Comparison of ENCODE assay signal across 11 cellular contexts in genomic region chr4:18057821-18058533, GRCh38. TPM values are rescaled to one million over a fixed set of nuclear protein-coding genes. Genes with fewer than 3 reads are reported as not detected.
DNase-seq lines count a peak whose midpoint lies in the region; ATAC-seq, FAIRE-seq and TF ChIP-seq lines count a peak whose summit lies in the region.
"Had no signal": no experiment of that assay in that cellular context is flagged by ENCODE, and none has a peak within 500 bp of the region (broad histone marks: within the 10 kb centered on the region; RNA-seq: fewer than 3 reads in every experiment).

No MANE protein-coding gene starts in this region.

- FAIRE-seq in A204.1 (lab: Jason Lieb, UNC): peak; percentile 14

- ATAC-seq in GM18870 (IDR thresholded peaks at IDR 0.05; ENCODE audit: unreplicated experiment) (peak; percentile 89), HG02588 (IDR thresholded peaks at IDR 0.05; ENCODE audit: unreplicated experiment) (peak; percentile 67), HG03565 (IDR thresholded peaks at IDR 0.05; ENCODE audit: unreplicated experiment) (peak; percentile 70)
- ATAC-seq: left lung had no signal

- no peak for TF ChIP-seq CTCF in right atrium auricular region (IDR thresholded peaks at IDR 0.05)

- H3K9me3 ChIP-seq in right atrium auricular region: peaks cover 0 to 3% of the 10 kb centered on the region in 2 donors

- H3K27ac ChIP-seq in right atrium auricular region: no peak overlapping the region
- H3K27ac ChIP-seq: left lung had no signal

- H3K36me3 ChIP-seq in right atrium auricular region: no peaks in the 10 kb centered on the region
- H3K36me3 ChIP-seq: left lung had no signal

- no peak for DNase-seq in DMS114 treated with DMSO at 0.1 percent for 48 hours (lab: John Stamatoyannopoulos, UW; ENCODE audit: unreplicated experiment)
- no peak for DNase-seq in G401 (ENCODE audit: low spot score)
- DNase-seq in NCI-H1092 treated with DMSO at 0.1 percent for 48 hours (lab: John Stamatoyannopoulos, UW): no peak
- no peak for DNase-seq in right atrium auricular region (ENCODE audit: low spot score)
- DNase-seq: C1 segment of cervical spinal cord, left lung, NCI-H187 had no signal

- peak overlapping the region in 1 of 2 donors; percentile 34 for H3K4me3 ChIP-seq in right atrium auricular region

- in situ Hi-C loops in G401 (cut with HindIII; ENCODE audit: low sequenced_read_pairs): no loop called here

- H3K4me1 ChIP-seq in right atrium auricular region: no peaks in the 10 kb centered on the region

- no peaks in the 10 kb centered on the region for H3K27me3 ChIP-seq in right atrium auricular region
- H3K27me3 ChIP-seq: left lung had no signal

RNA-seq across cellular contexts. Expression of gene LCORL, which starts 36.4 kb away (rescaled TPM):
- 13.7 and 14.5 TPM in 2 replicates for total RNA-seq in G401 (2014; rRNA removed; shearing (Covaris generic))
- 10 to 100 TPM in 1 of 2 donors, 1 to 10 TPM in 1; 8.8 to 12.3 TPM for total RNA-seq in right atrium auricular region
